In the genomic region with DNA sequence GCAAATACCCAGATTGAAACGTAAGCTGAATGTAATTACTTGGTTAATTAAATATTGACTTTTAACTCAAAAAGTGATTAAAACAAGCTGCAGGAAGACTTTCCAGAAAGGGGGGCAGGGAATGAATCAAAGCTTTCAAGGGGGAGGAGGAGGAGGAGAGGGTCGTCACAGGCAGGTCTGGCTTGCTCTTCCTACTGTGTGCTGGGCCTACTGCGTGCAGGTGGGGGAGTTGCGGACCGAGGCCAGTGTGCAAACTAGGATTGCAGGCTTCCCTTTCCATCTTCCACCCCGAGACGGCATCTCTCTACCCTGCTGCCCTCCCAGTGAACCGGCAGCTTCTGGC, we compare ENCODE assay signal across 8 cellular contexts. TPM values are rescaled to one million over a fixed set of nuclear protein-coding genes. Genes with fewer than 3 reads are reported as not detected.
DNase-seq lines count a peak whose midpoint lies in the region; ATAC-seq and TF ChIP-seq lines count a peak whose summit lies in the region.

No MANE protein-coding gene starts in this region.

- TF ChIP-seq CTCF in activated B cell treated with CpG ODN at 0.5 μM for 24 hours (IDR thresholded peaks at IDR 0.05) (no peak), gastrocnemius medialis (IDR thresholded peaks at IDR 0.05 in 4 of 5, conservative IDR thresholded peaks at IDR 0.05 in 1 of 5) (no peak)

- no peaks in the 10 kb centered on the region for H3K9me3 ChIP-seq in HAP-1
- H3K9me3 ChIP-seq in iPS DF 6.9 (ENCODE audit: control insufficient read depth, insufficient read depth, low read length), result no peaks in the 10 kb centered on the region
- no peaks in the 10 kb centered on the region for H3K9me3 ChIP-seq in gastrocnemius medialis

- DNase-seq in HAP-1 (ENCODE audit: low spot score in 2 of 2) (no peak), activated B cell treated with CpG ODN at 0.5 μM for 24 hours (no peak), iPS DF 6.9 (ENCODE audit: low read depth, low spot score) (no peak), gastrocnemius medialis (no peak), NCI-H146 treated with DMSO at 0.1 percent for 48 hours (lab: John Stamatoyannopoulos, UW; ENCODE audit: unreplicated experiment) (no peak), AG08395 (ENCODE audit: low spot score) (no peak), NCI-H1105 treated with DMSO at 0.1 percent for 48 hours (lab: John Stamatoyannopoulos, UW) (no peak)
- no peak for DNase-seq in natural killer cell treated with Interleukin-12 subunit alpha and Interleukin-12 subunit beta and Interleukin-15 and Interleukin-18, amount 100 ng/mL, for 72 hours (ENCODE audit: low spot score)

- H3K4me1 Mint-ChIP-seq in activated B cell treated with CpG ODN at 0.5 μM for 24 hours, result peaks cover 18% of the 10 kb centered on the region
- peaks cover 0 to 5% of the 10 kb centered on the region in 2 donors for H3K4me1 Mint-ChIP-seq in natural killer cell treated with Interleukin-12 subunit alpha and Interleukin-12 subunit beta and Interleukin-15 and Interleukin-18, amount 100 ng/mL, for 72 hours (ENCODE audit: low read depth in 2 of 2)

- H3K36me3 Mint-ChIP-seq in activated B cell treated with CpG ODN at 0.5 μM for 24 hours (ENCODE audit: low read depth), result no peaks in the 10 kb centered on the region
- no peaks in the 10 kb centered on the region for H3K36me3 Mint-ChIP-seq in natural killer cell treated with Interleukin-12 subunit alpha and Interleukin-12 subunit beta and Interleukin-15 and Interleukin-18, amount 100 ng/mL, for 72 hours

- peaks cover 38% of the 10 kb centered on the region for H3K27me3 Mint-ChIP-seq in activated B cell treated with CpG ODN at 0.5 μM for 24 hours
- H3K27me3 Mint-ChIP-seq in natural killer cell treated with Interleukin-12 subunit alpha and Interleukin-12 subunit beta and Interleukin-15 and Interleukin-18, amount 100 ng/mL, for 72 hours, result peaks cover 38 to 47% of the 10 kb centered on the region in 2 donors

- H3K4me3 Mint-ChIP-seq in activated B cell treated with CpG ODN at 0.5 μM for 24 hours, result peak overlapping the region; percentile 59
- H3K4me3 Mint-ChIP-seq in natural killer cell treated with Interleukin-12 subunit alpha and Interleukin-12 subunit beta and Interleukin-15 and Interleukin-18, amount 100 ng/mL, for 72 hours, result no peak overlapping the region

- intact Hi-C loops in activated B cell treated with CpG ODN at 0.5 μM for 24 hours (cut with micrococcal nuclease), result no loop called here
- intact Hi-C loops in gastrocnemius medialis (cut with DNase I; ENCODE audit: low total_unique reads), result no loop called here

- H3K36me3 ChIP-seq in HAP-1 (replicated peaks), result no peaks in the 10 kb centered on the region
- H3K36me3 ChIP-seq in iPS DF 6.9 (ENCODE audit: control insufficient read depth, insufficient read depth, low read length), result no peaks in the 10 kb centered on the region
- no peaks in the 10 kb centered on the region for H3K36me3 ChIP-seq in gastrocnemius medialis

- CTCF ChIA-PET in activated B cell treated with CpG ODN at 0.5 μM for 24 hours (lab: Charles Lee), result interaction anchor here (1.6 kb wide), 1 partner anchor 836 kb away, joined by 7 read pairs; no protein-coding TSS in a partner anchor

- no peak for TF ChIP-seq POLR2A in gastrocnemius medialis (IDR thresholded peaks at IDR 0.05)

- H3K4me3 ChIP-seq in HAP-1 (peak overlapping the region; percentile 47), iPS DF 6.9 (ENCODE audit: low read length) (peak overlapping the region; percentile 34; the same call in 1 of the 2 replicates), gastrocnemius medialis (peak overlapping the region; percentile 48 to 58 (median 52))

- peaks cover 7% of the 10 kb centered on the region; the same call in 1 of the 2 replicates for H3K4me1 ChIP-seq in HAP-1
- H3K4me1 ChIP-seq in iPS DF 6.9 (ENCODE audit: control insufficient read depth, insufficient read depth, low read length), result peaks cover 3% of the 10 kb centered on the region
- peaks cover 7 to 12% of the 10 kb centered on the region in 2 donors for H3K4me1 ChIP-seq in gastrocnemius medialis

- H3K27ac Mint-ChIP-seq in activated B cell treated with CpG ODN at 0.5 μM for 24 hours, result no peak overlapping the region
- no peak overlapping the region for H3K27ac Mint-ChIP-seq in natural killer cell treated with Interleukin-12 subunit alpha and Interleukin-12 subunit beta and Interleukin-15 and Interleukin-18, amount 100 ng/mL, for 72 hours

- in situ Hi-C loops in HAP-1 (cut with MboI; ENCODE audit: low sequenced_read_pairs) (no loop called here), gastrocnemius medialis (cut with MboI; ENCODE audit: low sequenced_read_pairs in 4 of 4) (loop anchor here in 2 of 4 donors (10.0 to 25.0 kb wide), 2 partner anchors 828 to 831 kb away; no protein-coding TSS in a partner anchor)

- no CpG with 5 or more reads among the region's 8 CpGs for WGBS in iPS DF 6.9 (ENCODE audit: insufficient coverage, insufficient read length)

- H3K27ac ChIP-seq in iPS DF 6.9 (ENCODE audit: low read length) (no peak overlapping the region), gastrocnemius medialis (peak overlapping the region in 1 of 4 donors; percentile 41)

- no peaks in the 10 kb centered on the region for H3K27me3 ChIP-seq in HAP-1 (ENCODE audit: low read depth)
- H3K27me3 ChIP-seq in iPS DF 6.9 (ENCODE audit: control insufficient read depth, insufficient read depth, low read length), result peaks cover 13% of the 10 kb centered on the region
- peaks cover 21 to 35% (median 23%) of the 10 kb centered on the region in 3 donors for H3K27me3 ChIP-seq in gastrocnemius medialis

- POLR2A ChIA-PET in activated B cell treated with CpG ODN at 0.5 μM for 24 hours (lab: Charles Lee), result interaction anchor here (0.7 kb wide), 1 partner anchor 33 kb away, joined by 3 read pairs; no protein-coding TSS in a partner anchor

- no peak for ATAC-seq in activated B cell treated with CpG ODN at 0.5 μM for 24 hours (ENCODE audit: low read depth)
- ATAC-seq in gastrocnemius medialis, result no peak
- no peak for ATAC-seq in natural killer cell treated with Interleukin-12 subunit alpha and Interleukin-12 subunit beta and Interleukin-15 and Interleukin-18, amount 100 ng/mL, for 72 hours

- no peaks in the 10 kb centered on the region for H3K9me3 Mint-ChIP-seq in activated B cell treated with CpG ODN at 0.5 μM for 24 hours
- H3K9me3 Mint-ChIP-seq in natural killer cell treated with Interleukin-12 subunit alpha and Interleukin-12 subunit beta and Interleukin-15 and Interleukin-18, amount 100 ng/mL, for 72 hours, result no peaks in the 10 kb centered on the region

RNA-seq across cellular contexts. Expression of gene SULF2, which starts 1.1 kb away (rescaled TPM):
- total RNA-seq in activated B cell treated with CpG ODN at 0.5 μM for 24 hours, result 0.20 and 0.66 TPM in 2 replicates
- 10 to 100 TPM in 3 of 4 donors, 1 to 10 TPM in 1; 9.8 to 18.8 (median 16.8) TPM for total RNA-seq in gastrocnemius medialis
- 1 to 10 TPM in 1 of 2 donors, not detected in 1; 2.1 TPM for total RNA-seq in natural killer cell treated with Interleukin-12 subunit alpha and Interleukin-12 subunit beta and Interleukin-15 and Interleukin-18, amount 100 ng/mL, for 72 hours
